In genomic region chr15:91100561-91101355, GRCh38 we compare ENCODE assay signal across 8 cellular contexts. TPM values are rescaled to one million over a fixed set of nuclear protein-coding genes. Genes with fewer than 3 reads are reported as not detected.
DNase-seq lines count a peak whose midpoint lies in the region; ATAC-seq and TF ChIP-seq lines count a peak whose summit lies in the region.

No MANE protein-coding gene starts in this region.

- H3K9me3 ChIP-seq in Karpas-422 (ENCODE audit: low read length) (no peaks in the 10 kb centered on the region), lower lobe of right lung (no peaks in the 10 kb centered on the region), upper lobe of right lung (no peaks in the 10 kb centered on the region)

- H3K36me3 ChIP-seq in Karpas-422 (ENCODE audit: insufficient read depth, low read length) (no peaks in the 10 kb centered on the region), lower lobe of right lung (no peaks in the 10 kb centered on the region), upper lobe of right lung (no peaks in the 10 kb centered on the region)

- H2AFZ ChIP-seq in Karpas-422 (ENCODE audit: low read length), result no peak overlapping the region

- no TSS peak for BruUV-seq in MCF 10A (replicated peaks; lab: Mats Ljungman, UMichigan)

- H3K27me3 ChIP-seq in Karpas-422 (ENCODE audit: low read length) (no peaks in the 10 kb centered on the region), lower lobe of right lung (ENCODE audit: low read depth) (peaks cover 78% of the 10 kb centered on the region), upper lobe of right lung (peaks cover 65% of the 10 kb centered on the region)

- ATAC-seq in lower lobe of right lung (no peak), upper lobe of right lung (no peak), GM19397 (IDR thresholded peaks at IDR 0.05; ENCODE audit: unreplicated experiment) (no peak), GM21381 (IDR thresholded peaks at IDR 0.05; ENCODE audit: unreplicated experiment) (no peak)

- no peaks in the 10 kb centered on the region for H3K79me2 ChIP-seq in Karpas-422 (ENCODE audit: low read length)

- intact Hi-C loops in MCF 10A (cut with micrococcal nuclease) (loop anchor here (5.0 kb wide), 1 partner anchor 33 kb away; no protein-coding TSS in a partner anchor), lower lobe of right lung (cut with DNase I) (no loop called here), upper lobe of right lung (cut with DNase I) (no loop called here)

- H3K27ac Mint-ChIP-seq in activated CD4-positive, alpha-beta T cell treated with anti-CD3 and anti-CD28 coated beads, Interleukin-2, amount 10 ng/mL, durations not matched to agents 7 days and 5 days, result no peak overlapping the region
- no peak overlapping the region for H3K27ac Mint-ChIP-seq in MCF 10A (ENCODE audit: low read depth, unreplicated experiment)

- H3K4me3 Mint-ChIP-seq in activated CD4-positive, alpha-beta T cell treated with anti-CD3 and anti-CD28 coated beads, Interleukin-2, amount 10 ng/mL, durations not matched to agents 7 days and 5 days, result peak overlapping the region; percentile 79
- peak overlapping the region; percentile 72 for H3K4me3 Mint-ChIP-seq in MCF 10A (ENCODE audit: unreplicated experiment)

- H3K9ac ChIP-seq in Karpas-422 (ENCODE audit: low read length), result no peak overlapping the region; the same call in 1 of the 2 replicates

- DNase-seq in activated CD4-positive, alpha-beta T cell treated with anti-CD3 and anti-CD28 coated beads, Interleukin-2, amount 10 ng/mL, durations not matched to agents 7 days and 5 days, result no peak
- no peak for DNase-seq in activated CD4-positive, alpha-beta T cell treated with anti-CD3 and anti-CD28 coated beads for 1 hour
- DNase-seq in Karpas-422 (peak; percentile 59), MCF 10A (ENCODE audit: unreplicated experiment) (no peak), lower lobe of right lung (no peak), upper lobe of right lung (no peak)

- peak overlapping the region; percentile 48 for H3K4me3 ChIP-seq in Karpas-422 (ENCODE audit: low read length)
- H3K4me3 ChIP-seq in lower lobe of right lung, result peak overlapping the region; percentile 57
- peak overlapping the region; percentile 53 for H3K4me3 ChIP-seq in upper lobe of right lung

- POLR2A ChIA-PET in activated CD4-positive, alpha-beta T cell treated with anti-CD3 and anti-CD28 coated beads, Interleukin-2, amount 10 ng/mL, durations not matched to agents 7 days and 5 days (lab: Charles Lee), result no interaction called here
- POLR2A ChIA-PET in MCF 10A (lab: Yijun Ruan, JAX), result no interaction called here

- H3K9me3 Mint-ChIP-seq in activated CD4-positive, alpha-beta T cell treated with anti-CD3 and anti-CD28 coated beads, Interleukin-2, amount 10 ng/mL, durations not matched to agents 7 days and 5 days, result no peaks in the 10 kb centered on the region
- H3K9me3 Mint-ChIP-seq in MCF 10A (ENCODE audit: unreplicated experiment), result no peaks in the 10 kb centered on the region

- CTCF ChIA-PET in activated CD4-positive, alpha-beta T cell treated with anti-CD3 and anti-CD28 coated beads, Interleukin-2, amount 10 ng/mL, durations not matched to agents 7 days and 5 days (lab: Charles Lee), result interaction anchor here (0.8 to 1.2 kb wide), 2 partner anchors 10 to 106 kb away, joined by 3 read pairs; no protein-coding TSS in a partner anchor
- CTCF ChIA-PET in MCF 10A (lab: Yijun Ruan, JAX), result interaction anchor here (1.0 to 1.7 kb wide), 4 partner anchors 40 to 171 kb away, joined by 3 to 4 read pairs (median 4); no protein-coding TSS in a partner anchor

- H3K4me1 Mint-ChIP-seq in activated CD4-positive, alpha-beta T cell treated with anti-CD3 and anti-CD28 coated beads, Interleukin-2, amount 10 ng/mL, durations not matched to agents 7 days and 5 days, result peaks cover 17% of the 10 kb centered on the region
- peaks cover 10% of the 10 kb centered on the region for H3K4me1 Mint-ChIP-seq in MCF 10A (ENCODE audit: insufficient read depth, unreplicated experiment)

- no peaks in the 10 kb centered on the region for H3K9me2 ChIP-seq in Karpas-422 (replicated peaks; ENCODE audit: insufficient read depth, low read length)

- H3K4me1 ChIP-seq in Karpas-422 (ENCODE audit: low read length) (peaks cover 9% of the 10 kb centered on the region), lower lobe of right lung (peaks cover 13% of the 10 kb centered on the region), upper lobe of right lung (peaks cover 14% of the 10 kb centered on the region)

- H4K20me1 ChIP-seq in Karpas-422 (ENCODE audit: insufficient read depth, low read depth, low read length), result no peaks in the 10 kb centered on the region

- peaks cover 79% of the 10 kb centered on the region for H3K27me3 Mint-ChIP-seq in activated CD4-positive, alpha-beta T cell treated with anti-CD3 and anti-CD28 coated beads, Interleukin-2, amount 10 ng/mL, durations not matched to agents 7 days and 5 days
- peaks cover 96% of the 10 kb centered on the region for H3K27me3 Mint-ChIP-seq in MCF 10A (ENCODE audit: insufficient read depth, unreplicated experiment)

- H3K27ac ChIP-seq in Karpas-422 (ENCODE audit: low read length) (no peak overlapping the region), lower lobe of right lung (no peak overlapping the region), upper lobe of right lung (no peak overlapping the region)

- H3K4me2 ChIP-seq in Karpas-422 (ENCODE audit: low read depth, low read length, poor library complexity, severe bottlenecking), result peak overlapping the region; percentile 47

- H3K36me3 Mint-ChIP-seq in activated CD4-positive, alpha-beta T cell treated with anti-CD3 and anti-CD28 coated beads, Interleukin-2, amount 10 ng/mL, durations not matched to agents 7 days and 5 days (ENCODE audit: low read depth), result no peaks in the 10 kb centered on the region
- no peaks in the 10 kb centered on the region for H3K36me3 Mint-ChIP-seq in MCF 10A (ENCODE audit: insufficient read depth, unreplicated experiment)

- TF ChIP-seq CTCF in MCF 10A (IDR thresholded peaks at IDR 0.05; ENCODE audit: unreplicated experiment) (no peak), lower lobe of right lung (IDR thresholded peaks at IDR 0.05) (no peak), upper lobe of right lung (IDR thresholded peaks at IDR 0.05) (no peak)

RNA-seq across cellular contexts. Expression of gene SV2B, which starts 0.7 kb away (rescaled TPM):
- under 1 TPM; 0.02 TPM for total RNA-seq in activated CD4-positive, alpha-beta T cell treated with anti-CD3 and anti-CD28 coated beads, Interleukin-2, amount 10 ng/mL, durations not matched to agents 7 days and 5 days
- 0.11 and 0.26 TPM in 2 replicates for total RNA-seq in Karpas-422 (2014; rRNA removed; shearing (Covaris generic); ENCODE audit: low replicate concordance)
- 0.44 and 0.96 TPM in 2 replicates for total RNA-seq in MCF 10A (2022)
- total RNA-seq in lower lobe of right lung, result 1.2 TPM
- 0.87 TPM for total RNA-seq in upper lobe of right lung
